Comparison of ENCODE assay signal across 38 cellular contexts in the genomic region with DNA sequence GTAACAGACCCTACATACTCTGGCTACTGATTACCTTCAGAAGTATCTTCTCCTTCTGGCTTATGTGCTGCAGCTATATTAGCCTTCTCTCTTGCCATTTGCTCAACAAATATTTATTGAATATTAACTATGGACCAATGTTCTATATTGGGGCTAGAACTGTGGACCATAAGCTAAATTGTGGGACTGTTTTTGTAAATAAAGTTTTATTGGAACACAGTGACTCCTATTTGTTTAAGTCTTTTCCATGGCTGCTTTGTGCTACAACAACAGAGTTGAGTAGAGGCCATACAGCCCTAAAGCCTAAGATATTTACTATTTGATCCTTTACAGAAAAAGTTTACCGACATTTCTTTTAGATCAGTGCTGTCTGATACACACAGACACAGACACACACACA. TPM values are rescaled to one million over a fixed set of nuclear protein-coding genes. Genes with fewer than 3 reads are reported as not detected.
"Had no signal": no experiment of that assay in that cellular context is flagged by ENCODE, and none has a peak within 500 bp of the region (broad histone marks: within the 10 kb centered on the region; RNA-seq: fewer than 3 reads in every experiment).

No MANE protein-coding gene starts in this region.

- DNase-seq: Karpas-422, Kasumi-1, MG63, MM.1S, MV-4-11, NCI-H1048, NCI-H1092, NCI-H1092 treated with DMSO at 0.1 percent for 48 hours, NCI-H1105, NCI-H1105 treated with DMSO at 0.1 percent for 48 hours, NCI-H1417, NCI-H1417 treated with DMSO at 0.1 percent for 48 hours, NCI-H1436, NCI-H1436 treated with DMSO at 0.1 percent for 48 hours, NCI-H146, NCI-H1694, NCI-H1694 treated with DMSO at 0.1 percent for 48 hours, NCI-H187, NCI-H187 treated with DMSO at 0.1 percent for 48 hours, NCI-H1930, NCI-H2029, NCI-H2029 treated with DMSO at 0.1 percent for 48 hours, NCI-H2081, NCI-H2081 treated with DMSO at 0.1 percent for 48 hours, NCI-H2107, NCI-H2171, NCI-H2171 treated with DMSO at 0.1 percent for 48 hours, NCI-H2227 treated with DMSO at 0.1 percent for 48 hours, NCI-H226, NCI-H345, NCI-H446, NCI-H446 treated with DMSO at 0.1 percent for 48 hours, NCI-H510A, NCI-H510A treated with DMSO at 0.1 percent for 48 hours, NCI-H524, NCI-H524 treated with DMSO at 0.1 percent for 48 hours had no signal

- H3K4me3 ChIP-seq: MG63 had no signal

- H3K9me3 ChIP-seq: MG63 had no signal

- H3K27me3 ChIP-seq: MG63 had no signal

- H3K36me3 ChIP-seq: MG63 had no signal

RNA-seq across cellular contexts. Expression of gene XIRP1, which starts 20.3 kb away (rescaled TPM):
- total RNA-seq: MCF 10A, NCI-H460 had no signal
